Comparison of ENCODE assay signal across 30 cellular contexts in the genomic region with DNA sequence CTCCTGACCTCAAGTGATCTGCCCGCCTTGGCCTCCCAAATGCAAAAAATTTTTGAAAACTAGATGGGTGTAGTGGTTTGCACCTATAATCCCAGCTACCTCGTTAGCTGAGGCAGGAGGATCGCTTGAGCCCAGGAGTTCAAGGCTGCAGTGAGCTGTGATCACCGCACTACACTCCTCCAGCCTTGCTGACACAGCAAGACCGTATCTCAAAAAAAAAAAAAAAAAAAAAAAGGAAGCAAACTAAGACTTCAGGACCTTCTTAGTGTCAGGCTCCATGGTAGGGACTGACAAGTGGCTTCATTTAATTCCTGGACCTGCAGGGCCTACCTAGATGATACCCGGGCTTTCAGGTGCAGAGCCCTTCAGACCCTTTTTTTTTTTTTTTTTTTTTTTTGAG. TPM values are rescaled to one million over a fixed set of nuclear protein-coding genes. Genes with fewer than 3 reads are reported as not detected.
DNase-seq lines count a peak whose midpoint lies in the region; TF ChIP-seq lines count a peak whose summit lies in the region.
"Had no signal": no experiment of that assay in that cellular context is flagged by ENCODE, and none has a peak within 500 bp of the region (broad histone marks: within the 10 kb centered on the region; RNA-seq: fewer than 3 reads in every experiment).

No MANE protein-coding gene starts in this region.

- H3K4me3 Mint-ChIP-seq in T-helper 2 cell treated with Interferon-gamma antibody and Interleukin-4, amounts not matched to agents 5 μg/mL and 100 μg/mL, for 36 hours = peak overlapping the region; percentile 52
- peak overlapping the region; percentile 99 for H3K4me3 Mint-ChIP-seq in activated T-helper 2 cell treated with anti-CD3 and anti-CD28 coated beads, Interferon-gamma antibody, Interleukin-2, Interleukin-4, amounts not matched to agents 10 μg/mL and 5 μg/mL and 100 μg/mL, durations not matched to agents 14 hours and 24 hours and 36 hours (ENCODE audit: low read depth)
- peak overlapping the region; percentile 31 for H3K4me3 Mint-ChIP-seq in mesothelial cell of epicardium
- H3K4me3 Mint-ChIP-seq in activated CD4-positive, alpha-beta T cell treated with anti-CD3 and anti-CD28 coated beads, Interleukin-2, amount 10 ng/mL, durations not matched to agents 24 days and 14 days = no peak overlapping the region

- CTCF ChIA-PET in HEK293 (lab: Yijun Ruan, JAX) = interaction anchor here (0.7 to 6.8 kb wide), 2 partner anchors 14 to 79 kb away, joined by 3 to 100 read pairs; partner anchors contain the start of gene EPO

- no peaks in the 10 kb centered on the region for H3K27me3 ChIP-seq in thyroid gland
- H3K27me3 ChIP-seq: right atrium auricular region, testis had no signal

- no peak for DNase-seq in T-helper 2 cell treated with Interferon-gamma antibody and Interleukin-4, amounts not matched to agents 5 μg/mL and 100 μg/mL, for 36 hours (ENCODE audit: low spot score)
- DNase-seq in T-helper 2 cell (no peak), mesothelial cell of epicardium (ENCODE audit: low spot score in 2 of 2, unreplicated experiment in 2 of 2) (no peak), NCI-H187 (lab: John Stamatoyannopoulos, UW) (no peak), thyroid gland (no peak)
- no peak for DNase-seq in activated T-helper 2 cell treated with anti-CD3 and anti-CD28 coated beads, Interferon-gamma antibody, Interleukin-2, Interleukin-4, amounts not matched to agents 10 μg/mL and 5 μg/mL and 100 μg/mL, durations not matched to agents 14 hours and 24 hours and 36 hours (ENCODE audit: low spot score)
- DNase-seq in activated CD4-positive, alpha-beta T cell treated with anti-CD3 and anti-CD28 coated beads, Interleukin-2, amount 10 ng/mL, durations not matched to agents 24 days and 14 days = no peak
- DNase-seq: activated CD4-positive, alpha-beta T cell treated with anti-CD3 and anti-CD28 coated beads for 36 hours; activated naive CD4-positive, alpha-beta T cell treated with Interleukin-2 at 50 U/mL for 16 hours; activated T-cell treated with anti-CD3 and anti-CD28 coated beads, Interleukin-2, amount 50 U/mL, for 72 hours; effector memory CD4-positive, alpha-beta T cell; Karpas-422; left colon; NCI-H1417 treated with DMSO at 0.1 percent for 48 hours; NCI-H2081; NCI-H2227 treated with DMSO at 0.1 percent for 48 hours; NCI-H526 treated with DMSO at 0.1 percent for 48 hours; Right ventricle myocardium superior; stimulated activated CD4-positive, alpha-beta T cell treated with anti-CD3 and anti-CD28 coated beads, Interleukin-1b, Interleukin-23, amount 100 ng/mL, for 48 hours; testis had no signal

- H3K27me3 Mint-ChIP-seq in T-helper 2 cell treated with Interferon-gamma antibody and Interleukin-4, amounts not matched to agents 5 μg/mL and 100 μg/mL, for 36 hours (ENCODE audit: low read depth) = no peaks in the 10 kb centered on the region
- no peaks in the 10 kb centered on the region for H3K27me3 Mint-ChIP-seq in activated T-helper 2 cell treated with anti-CD3 and anti-CD28 coated beads, Interferon-gamma antibody, Interleukin-2, Interleukin-4, amounts not matched to agents 10 μg/mL and 5 μg/mL and 100 μg/mL, durations not matched to agents 14 hours and 24 hours and 36 hours (ENCODE audit: low read depth)
- H3K27me3 Mint-ChIP-seq in mesothelial cell of epicardium (ENCODE audit: low read depth) = no peaks in the 10 kb centered on the region
- no peaks in the 10 kb centered on the region for H3K27me3 Mint-ChIP-seq in activated CD4-positive, alpha-beta T cell treated with anti-CD3 and anti-CD28 coated beads, Interleukin-2, amount 10 ng/mL, durations not matched to agents 24 days and 14 days
- H3K27me3 Mint-ChIP-seq: activated CD4-positive, alpha-beta T cell treated with anti-CD3 and anti-CD28 coated beads for 36 hours; stimulated activated naive CD8-positive, alpha-beta T cell treated with anti-CD3 and anti-CD28 coated beads, Interleukin-15, Interleukin-2, amounts not matched to agents 100 ng/mL and 50 ng/mL, for 24 hours had no signal

- TF ChIP-seq CTCF in HEK293 (tag by site-specific recombination; IDR thresholded peaks at IDR 0.05) (no peak), mesothelial cell of epicardium (IDR thresholded peaks at IDR 0.05; ENCODE audit: unreplicated experiment) (no peak), thyroid gland (IDR thresholded peaks at IDR 0.05) (no peak)

- H3K27ac ChIP-seq in HEK293 (ENCODE audit: extremely low read depth, low read depth, low read length) (no peak overlapping the region), thyroid gland (no peak overlapping the region)
- H3K27ac ChIP-seq: 22Rv1, coronary artery, HL-60, right atrium auricular region, testis had no signal

- no peak overlapping the region for H3K27ac Mint-ChIP-seq in T-helper 2 cell treated with Interferon-gamma antibody and Interleukin-4, amounts not matched to agents 5 μg/mL and 100 μg/mL, for 36 hours
- H3K27ac Mint-ChIP-seq in activated T-helper 2 cell treated with anti-CD3 and anti-CD28 coated beads, Interferon-gamma antibody, Interleukin-2, Interleukin-4, amounts not matched to agents 10 μg/mL and 5 μg/mL and 100 μg/mL, durations not matched to agents 14 hours and 24 hours and 36 hours = no peak overlapping the region
- H3K27ac Mint-ChIP-seq in mesothelial cell of epicardium = no peak overlapping the region
- no peak overlapping the region for H3K27ac Mint-ChIP-seq in activated CD4-positive, alpha-beta T cell treated with anti-CD3 and anti-CD28 coated beads, Interleukin-2, amount 10 ng/mL, durations not matched to agents 24 days and 14 days
- H3K27ac Mint-ChIP-seq: activated CD4-positive, alpha-beta T cell treated with anti-CD3 and anti-CD28 coated beads for 36 hours; activated T-cell treated with anti-CD3 and anti-CD28 coated beads, Interleukin-2, amount 50 U/mL, for 72 hours; stimulated activated naive CD8-positive, alpha-beta T cell treated with anti-CD3 and anti-CD28 coated beads, Interleukin-15, Interleukin-2, amounts not matched to agents 100 ng/mL and 50 ng/mL, for 24 hours; T-helper 1 cell treated with Interleukin-12 subunit alpha and Interleukin-12 subunit beta and Interleukin-4 antibody, amounts not matched to agents 30 μg/mL and 1 μg/mL, for 36 hours had no signal

- H3K4me3 ChIP-seq in HEK293 (ENCODE audit: low read depth, low read length) = no peak overlapping the region
- H3K4me3 ChIP-seq in thyroid gland (replicated peaks in 1 of 3) = no peak overlapping the region
- H3K4me3 ChIP-seq: coronary artery, right atrium auricular region, smooth muscle cell, testis had no signal

- intact Hi-C loops in activated T-helper 2 cell treated with anti-CD3 and anti-CD28 coated beads, Interferon-gamma antibody, Interleukin-2, Interleukin-4, amounts not matched to agents 10 μg/mL and 5 μg/mL and 100 μg/mL, durations not matched to agents 14 hours and 24 hours and 36 hours (cut with micrococcal nuclease) = loop anchor here (5.0 kb wide), 1 partner anchor 96 kb away; the partner anchor contains the start of gene MOSPD3
- intact Hi-C loops in activated CD4-positive, alpha-beta T cell treated with anti-CD3 and anti-CD28 coated beads, Interleukin-2, amount 10 ng/mL, durations not matched to agents 24 days and 14 days (cut with micrococcal nuclease) = loop anchor here (5.0 kb wide), 1 partner anchor 96 kb away; the partner anchor contains the start of gene MOSPD3
- intact Hi-C loops in thyroid gland (cut with DNase I) = loop anchor here (10.0 kb wide), 1 partner anchor 146 kb away; the partner anchor contains the start of gene SLC12A9

- H3K9me3 ChIP-seq in HEK293 (ENCODE audit: control insufficient read depth, insufficient read depth, low read depth, low read length) = no peaks in the 10 kb centered on the region
- H3K9me3 ChIP-seq in thyroid gland = no peaks in the 10 kb centered on the region
- H3K9me3 ChIP-seq: right atrium auricular region, testis had no signal

- WGBS in thyroid gland, 2 donors = 84 to 88% methylated on average over 6 of the region's 6 CpGs

- peaks cover 12 to 15% of the 10 kb centered on the region in 2 experiments; a peak in 2 of 3 replicates for H3K36me3 ChIP-seq in HEK293 (ENCODE audit: control insufficient read depth in 2 of 2, insufficient read depth in 1 of 2, low read length in 2 of 2)
- no peaks in the 10 kb centered on the region for H3K36me3 ChIP-seq in thyroid gland
- H3K36me3 ChIP-seq: right atrium auricular region had no signal

- no peaks in the 10 kb centered on the region for H3K9me3 Mint-ChIP-seq in T-helper 2 cell treated with Interferon-gamma antibody and Interleukin-4, amounts not matched to agents 5 μg/mL and 100 μg/mL, for 36 hours
- no peaks in the 10 kb centered on the region for H3K9me3 Mint-ChIP-seq in activated T-helper 2 cell treated with anti-CD3 and anti-CD28 coated beads, Interferon-gamma antibody, Interleukin-2, Interleukin-4, amounts not matched to agents 10 μg/mL and 5 μg/mL and 100 μg/mL, durations not matched to agents 14 hours and 24 hours and 36 hours
- H3K9me3 Mint-ChIP-seq in mesothelial cell of epicardium = no peaks in the 10 kb centered on the region
- H3K9me3 Mint-ChIP-seq in activated CD4-positive, alpha-beta T cell treated with anti-CD3 and anti-CD28 coated beads, Interleukin-2, amount 10 ng/mL, durations not matched to agents 24 days and 14 days = no peaks in the 10 kb centered on the region
- H3K9me3 Mint-ChIP-seq: activated T-cell treated with anti-CD3 and anti-CD28 coated beads, Interleukin-2, amount 50 U/mL, for 72 hours; stimulated activated naive CD8-positive, alpha-beta T cell treated with anti-CD3 and anti-CD28 coated beads, Interleukin-15, Interleukin-2, amounts not matched to agents 100 ng/mL and 50 ng/mL, for 24 hours; T-helper 1 cell treated with Interleukin-12 subunit alpha and Interleukin-12 subunit beta and Interleukin-4 antibody, amounts not matched to agents 30 μg/mL and 1 μg/mL, for 36 hours had no signal

- peaks cover 8% of the 10 kb centered on the region for H3K4me1 Mint-ChIP-seq in T-helper 2 cell treated with Interferon-gamma antibody and Interleukin-4, amounts not matched to agents 5 μg/mL and 100 μg/mL, for 36 hours (ENCODE audit: low read depth)
- H3K4me1 Mint-ChIP-seq in activated T-helper 2 cell treated with anti-CD3 and anti-CD28 coated beads, Interferon-gamma antibody, Interleukin-2, Interleukin-4, amounts not matched to agents 10 μg/mL and 5 μg/mL and 100 μg/mL, durations not matched to agents 14 hours and 24 hours and 36 hours (ENCODE audit: low read depth) = peaks cover 6% of the 10 kb centered on the region
- H3K4me1 Mint-ChIP-seq in mesothelial cell of epicardium = peaks cover 12% of the 10 kb centered on the region
- peaks cover 13% of the 10 kb centered on the region for H3K4me1 Mint-ChIP-seq in activated CD4-positive, alpha-beta T cell treated with anti-CD3 and anti-CD28 coated beads, Interleukin-2, amount 10 ng/mL, durations not matched to agents 24 days and 14 days

- no peaks in the 10 kb centered on the region for H3K4me1 ChIP-seq in HEK293 (ENCODE audit: control insufficient read depth, insufficient read depth, low read length)
- H3K4me1 ChIP-seq in thyroid gland = peaks cover 14 to 16% of the 10 kb centered on the region in 2 donors

- POLR2A ChIA-PET in HEK293 (lab: Yijun Ruan, JAX) = interaction anchor here (0.6 kb wide), 1 partner anchor 514 kb away, joined by 3 read pairs; no protein-coding TSS in a partner anchor

- H3K36me3 Mint-ChIP-seq in T-helper 2 cell treated with Interferon-gamma antibody and Interleukin-4, amounts not matched to agents 5 μg/mL and 100 μg/mL, for 36 hours (ENCODE audit: low read depth) = peaks cover 15% of the 10 kb centered on the region
- H3K36me3 Mint-ChIP-seq in activated T-helper 2 cell treated with anti-CD3 and anti-CD28 coated beads, Interferon-gamma antibody, Interleukin-2, Interleukin-4, amounts not matched to agents 10 μg/mL and 5 μg/mL and 100 μg/mL, durations not matched to agents 14 hours and 24 hours and 36 hours (ENCODE audit: low read depth) = peaks cover 21% of the 10 kb centered on the region
- no peaks in the 10 kb centered on the region for H3K36me3 Mint-ChIP-seq in mesothelial cell of epicardium
- H3K36me3 Mint-ChIP-seq in activated CD4-positive, alpha-beta T cell treated with anti-CD3 and anti-CD28 coated beads, Interleukin-2, amount 10 ng/mL, durations not matched to agents 24 days and 14 days (ENCODE audit: low read depth) = peaks cover 21% of the 10 kb centered on the region

- no peak for TF ChIP-seq POLR2A in thyroid gland (IDR thresholded peaks at IDR 0.05)

RNA-seq across cellular contexts. Expression of gene POP7, which starts 2.5 kb away (rescaled TPM):
- 67.6 and 68.7 TPM in 2 replicates for total RNA-seq in activated T-helper 2 cell treated with anti-CD3 and anti-CD28 coated beads, Interferon-gamma antibody, Interleukin-2, Interleukin-4, amounts not matched to agents 10 μg/mL and 5 μg/mL and 100 μg/mL, durations not matched to agents 14 hours and 24 hours and 36 hours
- 26.0 to 27.2 TPM (median 26.6 TPM) in 3 replicates for total RNA-seq in mesothelial cell of epicardium
- 77.3 and 77.7 TPM in 2 replicates for total RNA-seq in activated CD4-positive, alpha-beta T cell treated with anti-CD3 and anti-CD28 coated beads, Interleukin-2, amount 10 ng/mL, durations not matched to agents 24 days and 14 days
- 10 to 100 TPM; 15.8 to 44.8 (median 21.0) TPM for total RNA-seq in thyroid gland

RNA-seq across cellular contexts. Expression of gene EPO, which starts 11.9 kb away (rescaled TPM):
- total RNA-seq in activated T-helper 2 cell treated with anti-CD3 and anti-CD28 coated beads, Interferon-gamma antibody, Interleukin-2, Interleukin-4, amounts not matched to agents 10 μg/mL and 5 μg/mL and 100 μg/mL, durations not matched to agents 14 hours and 24 hours and 36 hours = 0.14 TPM in 1 of 2 replicates, not detected in the other
- 0.16 to 0.27 TPM in 2 of 3 replicates, not detected in the other for total RNA-seq in mesothelial cell of epicardium
- total RNA-seq in activated CD4-positive, alpha-beta T cell treated with anti-CD3 and anti-CD28 coated beads, Interleukin-2, amount 10 ng/mL, durations not matched to agents 24 days and 14 days = 0.40 TPM in 1 of 2 replicates, not detected in the other
- not detected for total RNA-seq in thyroid gland
- total RNA-seq: activated CD4-positive, alpha-beta T cell treated with anti-CD3 and anti-CD28 coated beads for 36 hours; epithelial cell of proximal tubule; H4; left colon; right atrium auricular region; Right ventricle myocardium superior; smooth muscle cell had no signal

RNA-seq across cellular contexts. Expression of gene GIGYF1, which starts 14.3 kb away (rescaled TPM):
- total RNA-seq in activated T-helper 2 cell treated with anti-CD3 and anti-CD28 coated beads, Interferon-gamma antibody, Interleukin-2, Interleukin-4, amounts not matched to agents 10 μg/mL and 5 μg/mL and 100 μg/mL, durations not matched to agents 14 hours and 24 hours and 36 hours = 51.0 and 53.9 TPM in 2 replicates
- 98.5 to 99.2 TPM (median 99.1 TPM) in 3 replicates for total RNA-seq in mesothelial cell of epicardium
- 48.8 and 52.2 TPM in 2 replicates for total RNA-seq in activated CD4-positive, alpha-beta T cell treated with anti-CD3 and anti-CD28 coated beads, Interleukin-2, amount 10 ng/mL, durations not matched to agents 24 days and 14 days
- 10 to 100 TPM; 30.5 to 46.9 (median 35.3) TPM for total RNA-seq in thyroid gland

RNA-seq across cellular contexts. Expression of gene ZAN, which starts 25.0 kb away (rescaled TPM):
- not detected in 2 replicates for total RNA-seq in activated T-helper 2 cell treated with anti-CD3 and anti-CD28 coated beads, Interferon-gamma antibody, Interleukin-2, Interleukin-4, amounts not matched to agents 10 μg/mL and 5 μg/mL and 100 μg/mL, durations not matched to agents 14 hours and 24 hours and 36 hours
- total RNA-seq in mesothelial cell of epicardium (not detected in 3 replicates), thyroid gland (under 1 TPM in 2 of 4 donors, not detected in 2; under 0.01 TPM)
- not detected in 2 replicates for total RNA-seq in activated CD4-positive, alpha-beta T cell treated with anti-CD3 and anti-CD28 coated beads, Interleukin-2, amount 10 ng/mL, durations not matched to agents 24 days and 14 days
- total RNA-seq: activated CD4-positive, alpha-beta T cell treated with anti-CD3 and anti-CD28 coated beads for 36 hours; activated T-cell treated with anti-CD3 and anti-CD28 coated beads, Interleukin-2, amount 50 U/mL, for 72 hours; epithelial cell of proximal tubule; H4; left colon; right atrium auricular region; Right ventricle myocardium superior; smooth muscle cell had no signal

RNA-seq across cellular contexts. Expression of gene GNB2, which starts 34.9 kb away (rescaled TPM):
- total RNA-seq in activated T-helper 2 cell treated with anti-CD3 and anti-CD28 coated beads, Interferon-gamma antibody, Interleukin-2, Interleukin-4, amounts not matched to agents 10 μg/mL and 5 μg/mL and 100 μg/mL, durations not matched to agents 14 hours and 24 hours and 36 hours = 221 and 224 TPM in 2 replicates
- total RNA-seq in mesothelial cell of epicardium (173 to 178 TPM (median 174 TPM) in 3 replicates), thyroid gland (100 to 1,000 TPM; 168 to 221 (median 186) TPM)
- total RNA-seq in activated CD4-positive, alpha-beta T cell treated with anti-CD3 and anti-CD28 coated beads, Interleukin-2, amount 10 ng/mL, durations not matched to agents 24 days and 14 days = 205 and 211 TPM in 2 replicates
